23 cellular contexts compared by ENCODE assay signal in genomic region chr1:113934511-113935055, GRCh38. TPM values are rescaled to one million over a fixed set of nuclear protein-coding genes. Genes with fewer than 3 reads are reported as not detected.
DNase-seq lines count a peak whose midpoint lies in the region; ATAC-seq and TF ChIP-seq lines count a peak whose summit lies in the region.
"Had no signal": no experiment of that assay in that cellular context is flagged by ENCODE, and none has a peak within 500 bp of the region (broad histone marks: within the 10 kb centered on the region; RNA-seq: fewer than 3 reads in every experiment).

No MANE protein-coding gene starts in this region.

- POLR2A ChIA-PET in T-cell (lab: Charles Lee): interaction anchor here (0.6 to 9.2 kb wide), 14 partner anchors 8 to 1580 kb away, joined by 3 to 221 read pairs (median 7); no protein-coding TSS in a partner anchor

- H3K4me3 Mint-ChIP-seq in activated CD4-positive, alpha-beta T cell treated with anti-CD3 and anti-CD28 coated beads, Interleukin-2, amount 10 ng/mL, durations not matched to agents 24 days and 14 days: peak overlapping the region; percentile 98
- no peak overlapping the region for H3K4me3 Mint-ChIP-seq in CD14-positive monocyte
- H3K4me3 Mint-ChIP-seq in T-cell: peak overlapping the region; percentile 22 to 91 (median 89)
- H3K4me3 Mint-ChIP-seq in immature natural killer cell: peak overlapping the region; percentile 51 to 97 (median 93)

- peaks cover 41% of the 10 kb centered on the region for H3K36me3 Mint-ChIP-seq in activated CD4-positive, alpha-beta T cell treated with anti-CD3 and anti-CD28 coated beads, Interleukin-2, amount 10 ng/mL, durations not matched to agents 24 days and 14 days (ENCODE audit: low read depth)
- H3K36me3 Mint-ChIP-seq in CD14-positive monocyte (peaks cover 9 to 25% of the 10 kb centered on the region in 2 donors), T-cell (peaks cover 22% of the 10 kb centered on the region), immature natural killer cell (peaks cover 4 to 18% (median 5%) of the 10 kb centered on the region in 3 donors)

- TF ChIP-seq POLR2A in upper lobe of left lung (IDR thresholded peaks at IDR 0.05): no peak

- CTCF ChIA-PET in T-cell (lab: Charles Lee): interaction anchor here (0.6 to 2.4 kb wide), 9 partner anchors 10 to 1226 kb away, joined by 3 to 9 read pairs (median 3); no protein-coding TSS in a partner anchor

- ATAC-seq in T-cell (replicated peaks in 1 of 4) (no peak), HG03280 (IDR thresholded peaks at IDR 0.05; ENCODE audit: unreplicated experiment) (no peak), GM21367 (IDR thresholded peaks at IDR 0.05; ENCODE audit: unreplicated experiment) (no peak), upper lobe of left lung (ENCODE audit: low FRiP score in 2 of 2) (no peak)

- no peak for TF ChIP-seq EP300 in upper lobe of left lung (IDR thresholded peaks at IDR 0.05)

- peaks cover 44 to 66% (median 48%) of the 10 kb centered on the region in 4 donors for H3K4me1 ChIP-seq in upper lobe of left lung

- no peak for DNase-seq in activated CD4-positive, alpha-beta T cell treated with anti-CD3 and anti-CD28 coated beads, Interleukin-2, amount 10 ng/mL, durations not matched to agents 24 days and 14 days
- no peak for DNase-seq in activated CD4-positive, alpha-beta T cell treated with anti-CD3 and anti-CD28 coated beads for 48 hours
- no peak for DNase-seq in CD14-positive monocyte (ENCODE audit: low spot score)
- no peak for DNase-seq in T-cell
- DNase-seq in immature natural killer cell: peak in 2 of 3 donors; percentile 20 to 28
- no peak for DNase-seq in upper lobe of left lung
- DNase-seq: activated CD4-positive, CD25-positive, alpha-beta regulatory T cell treated with anti-CD3 and anti-CD28 coated beads, Interleukin-2, amount 50 U/mL, for 72 hours; amygdala; Caco-2; effector CD8-positive, alpha-beta T cell; erythroblast; GDM1; glutamatergic neuron; H7; NCI-H1417 treated with DMSO at 0.1 percent for 48 hours; NCI-H2081; NCI-H748 treated with DMSO at 0.1 percent for 48 hours; stimulated activated naive CD4-positive, alpha-beta T cell treated with Interleukin-2 at 50 U/mL for 16 hours; tibial artery had no signal

- H3K27ac Mint-ChIP-seq in activated CD4-positive, alpha-beta T cell treated with anti-CD3 and anti-CD28 coated beads, Interleukin-2, amount 10 ng/mL, durations not matched to agents 24 days and 14 days: peak overlapping the region; percentile 21
- peak overlapping the region in 4 of 7 donors; percentile 15 to 88 (median 42) for H3K27ac Mint-ChIP-seq in CD14-positive monocyte
- H3K27ac Mint-ChIP-seq in T-cell: peak overlapping the region; percentile 94 to 99
- H3K27ac Mint-ChIP-seq in immature natural killer cell: peak overlapping the region; percentile 95 to 100 (median 98)

- TF ChIP-seq CTCF in CD14-positive monocyte (IDR thresholded peaks at IDR 0.05) (no peak), upper lobe of left lung (IDR thresholded peaks at IDR 0.05) (no peak)

- WGBS in upper lobe of left lung, 2 donors: 69 to 76% methylated on average over 5 of the region's 5 CpGs

- H3K9me3 ChIP-seq in upper lobe of left lung: no peaks in the 10 kb centered on the region
- H3K9me3 ChIP-seq: Caco-2, tibial artery had no signal

- no peaks in the 10 kb centered on the region for H3K27me3 Mint-ChIP-seq in activated CD4-positive, alpha-beta T cell treated with anti-CD3 and anti-CD28 coated beads, Interleukin-2, amount 10 ng/mL, durations not matched to agents 24 days and 14 days
- H3K27me3 Mint-ChIP-seq in CD14-positive monocyte (ENCODE audit: low read depth in 3 of 3) (peaks cover 0 to 2% (median 0%) of the 10 kb centered on the region in 3 donors), T-cell (no peaks in the 10 kb centered on the region), immature natural killer cell (ENCODE audit: low read depth in 3 of 3) (peaks cover 22 to 39% (median 33%) of the 10 kb centered on the region in 3 donors)
- H3K27me3 Mint-ChIP-seq: IgD-negative memory B cell had no signal

- no peak overlapping the region for H3K4me3 ChIP-seq in upper lobe of left lung
- H3K4me3 ChIP-seq: tibial artery had no signal

- peak overlapping the region in 1 of 4 donors; percentile 35 for H3K27ac ChIP-seq in upper lobe of left lung
- H3K27ac ChIP-seq: tibial artery had no signal

- intact Hi-C loops in activated CD4-positive, alpha-beta T cell treated with anti-CD3 and anti-CD28 coated beads, Interleukin-2, amount 10 ng/mL, durations not matched to agents 24 days and 14 days (cut with micrococcal nuclease): loop anchor here (5.0 to 10.0 kb wide), 4 partner anchors 43 to 980 kb away; partner anchors contain the start of genes CSDE1, MAGI3, OLFML3 and SLC16A1
- intact Hi-C loops in CD14-positive monocyte (cut with micrococcal nuclease): loop anchor here (5.0 kb wide), 2 partner anchors 62 to 67 kb away; partner anchors contain the start of gene PTPN22 (in 1 of the 2)

- H3K4me1 Mint-ChIP-seq in activated CD4-positive, alpha-beta T cell treated with anti-CD3 and anti-CD28 coated beads, Interleukin-2, amount 10 ng/mL, durations not matched to agents 24 days and 14 days: peaks cover 64% of the 10 kb centered on the region
- H3K4me1 Mint-ChIP-seq in CD14-positive monocyte (peaks cover 89% of the 10 kb centered on the region), T-cell (peaks cover 88 to 91% (median 89%) of the 10 kb centered on the region in 3 donors), immature natural killer cell (peaks cover 95% of the 10 kb centered on the region in 2 donors)

- H3K36me3 ChIP-seq in upper lobe of left lung: no peaks in the 10 kb centered on the region
- H3K36me3 ChIP-seq: tibial artery had no signal

- H3K9me3 Mint-ChIP-seq in activated CD4-positive, alpha-beta T cell treated with anti-CD3 and anti-CD28 coated beads, Interleukin-2, amount 10 ng/mL, durations not matched to agents 24 days and 14 days: peaks cover 4% of the 10 kb centered on the region
- H3K9me3 Mint-ChIP-seq in CD14-positive monocyte (peaks cover 0 to 4% (median 0%) of the 10 kb centered on the region in 7 donors), T-cell (no peaks in the 10 kb centered on the region), immature natural killer cell (no peaks in the 10 kb centered on the region)
- H3K9me3 Mint-ChIP-seq: IgD-negative memory B cell had no signal

- no peaks in the 10 kb centered on the region for H3K27me3 ChIP-seq in upper lobe of left lung
- H3K27me3 ChIP-seq: tibial artery had no signal

RNA-seq across cellular contexts. Expression of gene HIPK1, which starts 5.5 kb away (rescaled TPM):
- 81.3 and 85.9 TPM in 2 replicates for total RNA-seq in activated CD4-positive, alpha-beta T cell treated with anti-CD3 and anti-CD28 coated beads, Interleukin-2, amount 10 ng/mL, durations not matched to agents 24 days and 14 days
- polyA plus RNA-seq in CD14-positive monocyte: 10 to 100 TPM; 10.1 to 14.8 TPM
- 100 to 1,000 TPM in 4 of 5 donors, 10 to 100 TPM in 1; 99.5 to 189 (median 103) TPM for total RNA-seq in T-cell
- polyA plus RNA-seq in immature natural killer cell: 10 to 100 TPM in 2 of 3 donors, 1 to 10 TPM in 1; 4.3 to 27.5 (median 12.7) TPM
- total RNA-seq in upper lobe of left lung: 10 to 100 TPM; 31.4 to 85.5 (median 64.0) TPM

RNA-seq across cellular contexts. Expression of gene DCLRE1B, which starts 29.5 kb away (rescaled TPM):
- 21.5 and 22.5 TPM in 2 replicates for total RNA-seq in activated CD4-positive, alpha-beta T cell treated with anti-CD3 and anti-CD28 coated beads, Interleukin-2, amount 10 ng/mL, durations not matched to agents 24 days and 14 days
- polyA plus RNA-seq in CD14-positive monocyte (1 to 10 TPM; 4.5 to 5.7 TPM), immature natural killer cell (1 to 10 TPM; 2.0 to 8.4 (median 6.6) TPM)
- total RNA-seq in T-cell (1 to 10 TPM; 5.6 to 6.1 (median 5.9) TPM), upper lobe of left lung (1 to 10 TPM; 3.0 to 9.1 (median 6.7) TPM)

RNA-seq across cellular contexts. Expression of gene AP4B1, which starts 30.0 kb away (rescaled TPM):
- total RNA-seq in activated CD4-positive, alpha-beta T cell treated with anti-CD3 and anti-CD28 coated beads, Interleukin-2, amount 10 ng/mL, durations not matched to agents 24 days and 14 days: 41.7 and 42.3 TPM in 2 replicates
- polyA plus RNA-seq in CD14-positive monocyte (1 to 10 TPM; 3.5 to 6.1 TPM), immature natural killer cell (10 to 100 TPM in 2 of 3 donors, 1 to 10 TPM in 1; 9.7 to 21.6 (median 18.6) TPM)
- total RNA-seq in T-cell (10 to 100 TPM; 57.8 to 66.4 (median 61.5) TPM), upper lobe of left lung (10 to 100 TPM in 5 of 6 donors, 1 to 10 TPM in 1; 6.2 to 29.3 (median 14.0) TPM)

RNA-seq across cellular contexts. Expression of gene OLFML3, which starts 44.7 kb away (rescaled TPM):
- total RNA-seq in activated CD4-positive, alpha-beta T cell treated with anti-CD3 and anti-CD28 coated beads, Interleukin-2, amount 10 ng/mL, durations not matched to agents 24 days and 14 days: 0.09 TPM in 1 of 2 replicates, not detected in the other
- under 1 TPM; 0.28 to 0.37 TPM for polyA plus RNA-seq in CD14-positive monocyte
- total RNA-seq in T-cell: 1 to 10 TPM in 1 of 5 donors, under 1 TPM in 4; 0.23 to 1.2 (median 0.63) TPM
- under 1 TPM in 1 of 3 donors, not detected in 2; 0.11 TPM for polyA plus RNA-seq in immature natural killer cell
- 10 to 100 TPM; 11.5 to 59.9 (median 36.6) TPM for total RNA-seq in upper lobe of left lung
- polyA plus RNA-seq: IgD-negative memory B cell had no signal

RNA-seq across cellular contexts. Expression of gene BCL2L15, which starts 47.2 kb away (rescaled TPM):
- 0.40 and 1.0 TPM in 2 replicates for total RNA-seq in activated CD4-positive, alpha-beta T cell treated with anti-CD3 and anti-CD28 coated beads, Interleukin-2, amount 10 ng/mL, durations not matched to agents 24 days and 14 days
- polyA plus RNA-seq in CD14-positive monocyte (not detected), immature natural killer cell (under 1 TPM in 1 of 3 donors, not detected in 2; 0.11 TPM)
- total RNA-seq in T-cell (1 to 10 TPM; 1.2 to 5.8 (median 1.7) TPM), upper lobe of left lung (1 to 10 TPM; 1.0 to 6.2 (median 1.7) TPM)
- total RNA-seq: H7, M059J had no signal
- polyA plus RNA-seq: IgD-negative memory B cell had no signal

Comparison
In these comparisons a context has a peak if more than half of its experiments do, and no peak if none do; other contexts are left out.
1. DNase-seq: peak in immature natural killer cell (2 of 3); none in activated CD4-positive, alpha-beta T cell treated with anti-CD3 and anti-CD28 coated beads, Interleukin-2, amount 10 ng/mL, durations not matched to agents 24 days and 14 days (single experiment), activated CD4-positive, alpha-beta T cell treated with anti-CD3 and anti-CD28 coated beads for 48 hours (single experiment), CD14-positive monocyte (single experiment), T-cell (0 of 34) and upper lobe of left lung (0 of 2).
2. H3K27ac Mint-ChIP-seq: peak in every context shown above with its lines; median percentile 98 in immature natural killer cell; 96 in T-cell; 42 in CD14-positive monocyte; 21 in activated CD4-positive, alpha-beta T cell treated with anti-CD3 and anti-CD28 coated beads, Interleukin-2, amount 10 ng/mL, durations not matched to agents 24 days and 14 days.
3. H3K4me3 Mint-ChIP-seq: peak in activated CD4-positive, alpha-beta T cell treated with anti-CD3 and anti-CD28 coated beads, Interleukin-2, amount 10 ng/mL, durations not matched to agents 24 days and 14 days (single experiment), T-cell (3 of 3) and immature natural killer cell (5 of 5); none in CD14-positive monocyte (0 of 2).